10 cellular contexts compared by ENCODE assay signal in the genomic region with DNA sequence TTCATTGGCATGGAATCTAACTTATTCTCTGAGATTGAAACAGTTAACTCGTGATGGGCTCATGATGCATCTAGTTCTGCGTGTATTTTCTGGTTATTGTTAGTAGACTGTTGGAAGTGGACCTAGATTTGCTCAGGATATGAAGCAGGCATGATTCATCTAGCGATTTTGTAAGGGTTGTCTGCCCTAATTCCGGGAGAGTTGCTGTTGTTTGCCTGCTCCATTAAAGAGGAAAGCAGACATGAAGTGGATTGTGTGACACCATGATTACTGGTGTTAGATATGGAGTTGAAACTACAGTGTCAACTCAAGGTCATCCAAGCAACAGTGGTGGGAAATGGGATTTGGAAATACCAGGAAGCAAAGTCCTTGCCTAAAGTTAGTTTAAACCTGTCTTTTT. TPM values are rescaled to one million over a fixed set of nuclear protein-coding genes. Genes with fewer than 3 reads are reported as not detected.
DNase-seq lines count a peak whose midpoint lies in the region; ATAC-seq, FAIRE-seq and TF ChIP-seq lines count a peak whose summit lies in the region.
"Had no signal": no experiment of that assay in that cellular context is flagged by ENCODE, and none has a peak within 500 bp of the region (broad histone marks: within the 10 kb centered on the region; RNA-seq: fewer than 3 reads in every experiment).

No MANE protein-coding gene starts in this region.

- H3K36me3 ChIP-seq in kidney (ENCODE audit: control insufficient read depth in 1 of 2, insufficient read depth in 2 of 2, low read length in 2 of 2): no peaks in the 10 kb centered on the region
- H3K36me3 ChIP-seq in small intestine (ENCODE audit: control insufficient read depth in 2 of 2, insufficient read depth in 2 of 2, low read length in 2 of 2): no peaks in the 10 kb centered on the region
- H3K36me3 ChIP-seq: Peyer's patch, right lobe of liver had no signal

- H3K27ac Mint-ChIP-seq in type B pancreatic cell: no peak overlapping the region

- H3K9me3 ChIP-seq in kidney (ENCODE audit: control insufficient read depth in 1 of 2, low read length in 2 of 2): no peaks in the 10 kb centered on the region
- no peaks in the 10 kb centered on the region for H3K9me3 ChIP-seq in small intestine (ENCODE audit: control insufficient read depth, low read depth)
- H3K9me3 ChIP-seq: Peyer's patch, right lobe of liver had no signal

- FAIRE-seq in kidney (lab: Jason Lieb, UNC) (no peak), small intestine (lab: Jason Lieb, UNC) (no peak)

- peaks cover 7% of the 10 kb centered on the region for H3K9me3 Mint-ChIP-seq in type B pancreatic cell

- H3K27me3 ChIP-seq in small intestine (ENCODE audit: control insufficient read depth in 2 of 2, insufficient read depth in 2 of 2, low read length in 2 of 2): no peaks in the 10 kb centered on the region
- H3K27me3 ChIP-seq: Peyer's patch, right lobe of liver had no signal

- DNase-seq in AG10803 (ENCODE audit: low read depth) (peak; percentile 92), HuH-7 (ENCODE audit: low spot score) (peak; percentile 34), astrocyte of the hippocampus (ENCODE audit: low read depth, low spot score) (peak; percentile 78), kidney glomerular epithelial cell (lab: John Stamatoyannopoulos, UW) (peak; percentile 21), kidney (no peak), type B pancreatic cell (ENCODE audit: extremely low spot score, unreplicated experiment) (no peak), small intestine (no peak)
- DNase-seq: Peyer's patch, right lobe of liver had no signal

- H3K27ac ChIP-seq in kidney (ENCODE audit: low read depth in 2 of 2, low read length in 2 of 2) (no peak overlapping the region), small intestine (ENCODE audit: low read depth in 1 of 2, low read length in 1 of 2) (peak overlapping the region in 1 of 2 donors; percentile 17)
- H3K27ac ChIP-seq: Peyer's patch, right lobe of liver had no signal

- intact Hi-C loops in kidney (cut with DNase I): no loop called here

- no peak for ATAC-seq in GM18517 (IDR thresholded peaks at IDR 0.05; ENCODE audit: unreplicated experiment)

- no peaks in the 10 kb centered on the region for H3K27me3 Mint-ChIP-seq in type B pancreatic cell

- H3K4me3 ChIP-seq in AG10803 (ENCODE audit: low read length): no peak overlapping the region
- no peak overlapping the region for H3K4me3 ChIP-seq in kidney (ENCODE audit: low read length in 2 of 2)
- H3K4me3 ChIP-seq in small intestine (ENCODE audit: low read depth in 1 of 2, low read length in 2 of 2): no peak overlapping the region
- H3K4me3 ChIP-seq: Peyer's patch, right lobe of liver had no signal

- TF ChIP-seq CTCF in AG10803 (conservative IDR thresholded peaks at IDR 0.05; ENCODE audit: low read length) (no peak), kidney (IDR thresholded peaks at IDR 0.05; ENCODE audit: borderline replicate concordance, extremely low read depth, insufficient read depth) (no peak), type B pancreatic cell (conservative IDR thresholded peaks at IDR 0.05) (no peak)

- H3K4me3 Mint-ChIP-seq in type B pancreatic cell: no peak overlapping the region

- H3K4me1 ChIP-seq in kidney (ENCODE audit: control insufficient read depth in 1 of 2, insufficient read depth in 1 of 2, low read depth in 1 of 2, low read length in 2 of 2) (no peaks in the 10 kb centered on the region), small intestine (ENCODE audit: control insufficient read depth in 2 of 2, insufficient read depth in 1 of 2, low read depth in 1 of 2, low read length in 1 of 2) (no peaks in the 10 kb centered on the region)
- H3K4me1 ChIP-seq: Peyer's patch, right lobe of liver had no signal

- no peaks in the 10 kb centered on the region for H3K4me1 Mint-ChIP-seq in type B pancreatic cell (ENCODE audit: unreplicated experiment)

- H3K36me3 Mint-ChIP-seq in type B pancreatic cell: no peaks in the 10 kb centered on the region

- 58 to 70% (median 59%) methylated on average over 4 of the region's 4 CpGs for WGBS in small intestine, 3 donors

- H3K9ac ChIP-seq in kidney (ENCODE audit: low read length in 2 of 2): no peak overlapping the region

RNA-seq across cellular contexts. Expression of gene SOX4, which starts 41.0 kb away (rescaled TPM):
- total RNA-seq in kidney (36.5 TPM), type B pancreatic cell (ENCODE audit: low replicate concordance) (138 and 152 TPM in 2 replicates)
- polyA plus RNA-seq in kidney (ENCODE audit: insufficient read depth, low read depth, low replicate concordance) (5.5 TPM), small intestine (10 to 100 TPM in 1 of 3 donors, 1 to 10 TPM in 2; 3.8 to 23.4 (median 4.6) TPM)

Comparison
In these comparisons a context has a peak if more than half of its experiments do, and no peak if none do; other contexts are left out.
1. DNase-seq: peak in AG10803 (single experiment), HuH-7 (single experiment), astrocyte of the hippocampus (single experiment) and kidney glomerular epithelial cell (single experiment); none in kidney (single experiment), type B pancreatic cell (single experiment) and small intestine (single experiment).